22 cellular contexts compared by ENCODE assay signal in the genomic region with DNA sequence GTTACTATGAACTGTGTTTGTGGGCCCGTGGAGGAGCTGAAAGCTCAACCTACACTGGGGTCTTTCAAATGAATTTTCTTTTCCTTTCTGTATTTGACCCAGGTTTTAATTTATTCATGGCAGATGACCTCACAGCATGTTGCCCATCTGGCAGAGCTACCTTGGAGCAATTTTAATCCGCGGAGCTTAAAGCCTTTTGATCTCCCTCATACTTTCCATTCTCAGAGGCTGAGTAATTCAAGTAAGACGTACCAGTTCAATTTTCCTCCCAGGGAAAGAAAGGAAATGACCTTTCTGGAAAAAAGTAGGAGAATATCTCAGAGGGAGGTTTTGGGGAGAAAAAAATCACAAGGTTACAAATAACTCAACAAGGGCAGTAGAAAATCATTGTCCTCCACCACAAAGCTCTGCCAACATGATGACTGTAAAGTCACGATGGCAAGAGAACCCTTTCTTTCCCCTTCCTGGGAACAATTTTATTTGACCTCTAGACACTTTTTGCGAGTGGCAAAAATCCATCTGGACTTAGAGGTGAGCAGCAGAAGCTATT. TPM values are rescaled to one million over a fixed set of nuclear protein-coding genes. Genes with fewer than 3 reads are reported as not detected.
DNase-seq lines count a peak whose midpoint lies in the region; TF ChIP-seq lines count a peak whose summit lies in the region.
"Had no signal": no experiment of that assay in that cellular context is flagged by ENCODE, and none has a peak within 500 bp of the region (broad histone marks: within the 10 kb centered on the region; RNA-seq: fewer than 3 reads in every experiment).

No MANE protein-coding gene starts in this region.

- intact Hi-C loops in esophagus muscularis mucosa (cut with DNase I) (no loop called here), head of caudate nucleus (cut with DNase I) (no loop called here)

- H3K27me3 Mint-ChIP-seq in HFFc6 (ENCODE audit: insufficient read depth), result peaks cover 4% of the 10 kb centered on the region; the same call in 1 of the 2 replicates
- H3K27me3 Mint-ChIP-seq in T-helper 2 cell treated with Interferon-gamma antibody and Interleukin-4, amounts not matched to agents 5 μg/mL and 100 μg/mL, for 36 hours (ENCODE audit: low read depth), result no peaks in the 10 kb centered on the region
- H3K27me3 Mint-ChIP-seq: activated CD4-positive, alpha-beta T cell treated with anti-CD3 and anti-CD28 coated beads for 36 hours; CD4-positive, CD25-positive, alpha-beta regulatory T cell had no signal

- peaks cover 28% of the 10 kb centered on the region for H3K9me3 Mint-ChIP-seq in HFFc6
- no peaks in the 10 kb centered on the region for H3K9me3 Mint-ChIP-seq in T-helper 2 cell treated with Interferon-gamma antibody and Interleukin-4, amounts not matched to agents 5 μg/mL and 100 μg/mL, for 36 hours
- H3K9me3 Mint-ChIP-seq: activated naive CD4-positive, alpha-beta T cell treated with anti-CD3 and anti-CD28 coated beads for 36 hours had no signal

- H3K4me1 ChIP-seq in SJCRH30 (peaks cover 44% of the 10 kb centered on the region), esophagus muscularis mucosa (peaks cover 0 to 12% (median 11%) of the 10 kb centered on the region in 4 donors)
- H3K4me1 ChIP-seq: heart left ventricle, testis had no signal

- H3K4me3 ChIP-seq in SJCRH30, result no peak overlapping the region
- no peak overlapping the region for H3K4me3 ChIP-seq in esophagus muscularis mucosa
- H3K4me3 ChIP-seq: heart left ventricle, K562, testis had no signal

- H3K27ac ChIP-seq in SJCRH30 (peak overlapping the region; percentile 53), esophagus muscularis mucosa (replicated peaks in 1 of 4) (no peak overlapping the region)
- H3K27ac ChIP-seq: heart left ventricle, testis had no signal

- WGBS in esophagus muscularis mucosa, result 59% methylated on average over 6 of the region's 6 CpGs

- no peak overlapping the region for H3K4me3 Mint-ChIP-seq in HFFc6
- no peak overlapping the region for H3K4me3 Mint-ChIP-seq in T-helper 2 cell treated with Interferon-gamma antibody and Interleukin-4, amounts not matched to agents 5 μg/mL and 100 μg/mL, for 36 hours
- H3K4me3 Mint-ChIP-seq: activated CD4-positive, alpha-beta T cell treated with anti-CD3 and anti-CD28 coated beads for 36 hours; activated naive CD4-positive, alpha-beta T cell treated with anti-CD3 and anti-CD28 coated beads for 36 hours; CD4-positive, CD25-positive, alpha-beta regulatory T cell; effector memory CD8-positive, alpha-beta T cell had no signal

- H3K27me3 ChIP-seq in SJCRH30, result no peaks in the 10 kb centered on the region
- H3K27me3 ChIP-seq in esophagus muscularis mucosa, result no peaks in the 10 kb centered on the region
- H3K27me3 ChIP-seq: heart left ventricle, testis had no signal

- no peaks in the 10 kb centered on the region; the same call in 1 of the 2 replicates for H3K36me3 Mint-ChIP-seq in HFFc6 (ENCODE audit: low read depth)
- H3K36me3 Mint-ChIP-seq in T-helper 2 cell treated with Interferon-gamma antibody and Interleukin-4, amounts not matched to agents 5 μg/mL and 100 μg/mL, for 36 hours (ENCODE audit: low read depth), result no peaks in the 10 kb centered on the region
- H3K36me3 Mint-ChIP-seq: CD4-positive, CD25-positive, alpha-beta regulatory T cell had no signal

- TF ChIP-seq POLR2A in esophagus muscularis mucosa (IDR thresholded peaks at IDR 0.05; ENCODE audit: low read depth), result no peak

- peak; percentile 4 for DNase-seq in HFFc6
- DNase-seq in SJCRH30, result peak; percentile 54 to 68
- DNase-seq in esophagus muscularis mucosa (ENCODE audit: extremely low spot score), result peak; percentile 57
- DNase-seq in renal cortical epithelial cell (ENCODE audit: low read depth), result peak; percentile 73
- DNase-seq in head of caudate nucleus, result no peak
- no peak for DNase-seq in cerebellar cortex (ENCODE audit: low spot score)
- no peak for DNase-seq in T-helper 2 cell treated with Interferon-gamma antibody and Interleukin-4, amounts not matched to agents 5 μg/mL and 100 μg/mL, for 36 hours (ENCODE audit: low spot score)
- DNase-seq: activated CD4-positive, alpha-beta T cell treated with anti-CD3 and anti-CD28 coated beads for 36 hours; activated naive CD4-positive, alpha-beta T cell treated with anti-CD3 and anti-CD28 coated beads for 36 hours; activated T-cell treated with anti-CD3 and anti-CD28 coated beads, Interleukin-2, amount 50 U/mL, for 48 hours; anterior cingulate cortex; CD4-positive, CD25-positive, alpha-beta regulatory T cell; effector memory CD8-positive, alpha-beta T cell; heart left ventricle; NCI-H2029 treated with DMSO at 0.1 percent for 48 hours; NCI-H345; testis had no signal

- peaks cover 29% of the 10 kb centered on the region; the same call in 1 of the 2 replicates for H3K4me1 Mint-ChIP-seq in HFFc6 (ENCODE audit: low read depth)
- no peaks in the 10 kb centered on the region for H3K4me1 Mint-ChIP-seq in T-helper 2 cell treated with Interferon-gamma antibody and Interleukin-4, amounts not matched to agents 5 μg/mL and 100 μg/mL, for 36 hours (ENCODE audit: low read depth)
- H3K4me1 Mint-ChIP-seq: activated CD4-positive, alpha-beta T cell treated with anti-CD3 and anti-CD28 coated beads for 36 hours; CD4-positive, CD25-positive, alpha-beta regulatory T cell had no signal

- no peak overlapping the region for H3K27ac Mint-ChIP-seq in HFFc6
- no peak overlapping the region for H3K27ac Mint-ChIP-seq in T-helper 2 cell treated with Interferon-gamma antibody and Interleukin-4, amounts not matched to agents 5 μg/mL and 100 μg/mL, for 36 hours
- H3K27ac Mint-ChIP-seq: activated CD4-positive, alpha-beta T cell treated with anti-CD3 and anti-CD28 coated beads for 36 hours; activated naive CD4-positive, alpha-beta T cell treated with anti-CD3 and anti-CD28 coated beads for 36 hours; CD4-positive, CD25-positive, alpha-beta regulatory T cell; effector memory CD8-positive, alpha-beta T cell had no signal

- no peak for TF ChIP-seq CTCF in HFFc6 (IDR thresholded peaks at IDR 0.05)
- no peak for TF ChIP-seq CTCF in esophagus muscularis mucosa (IDR thresholded peaks at IDR 0.05)

- H3K9me3 ChIP-seq in SJCRH30 (replicated peaks), result no peaks in the 10 kb centered on the region
- no peaks in the 10 kb centered on the region for H3K9me3 ChIP-seq in esophagus muscularis mucosa
- H3K9me3 ChIP-seq: heart left ventricle, testis had no signal

- no peak for TF ChIP-seq EP300 in esophagus muscularis mucosa (IDR thresholded peaks at IDR 0.05)

- H3K36me3 ChIP-seq in SJCRH30, result no peaks in the 10 kb centered on the region
- no peaks in the 10 kb centered on the region for H3K36me3 ChIP-seq in esophagus muscularis mucosa
- H3K36me3 ChIP-seq: heart left ventricle had no signal

RNA-seq across cellular contexts. Expression of a gene that starts 21.6 kb away (rescaled TPM):
- not detected for total RNA-seq in HFFc6 (2021; fragmentation: NEBNext Ultra II Directional; extraction: Animal tissue kit (Norgen Biotek cat#: 25700))
- total RNA-seq in SJCRH30 (2014; rRNA removed; shearing (Covaris generic)), result 15.8 and 20.6 TPM in 2 replicates
- total RNA-seq in esophagus muscularis mucosa (100 to 1,000 TPM in 3 of 4 donors, 10 to 100 TPM in 1; 82.0 to 172 (median 125) TPM), renal cortical epithelial cell (not detected in 2 replicates)
- total RNA-seq: activated CD4-positive, alpha-beta T cell treated with anti-CD3 and anti-CD28 coated beads for 36 hours; activated CD8-positive, alpha-beta memory T cell treated with anti-CD3 and anti-CD28 coated beads for 36 hours; activated naive CD4-positive, alpha-beta T cell treated with anti-CD3 and anti-CD28 coated beads for 36 hours; CD4-positive, CD25-positive, alpha-beta regulatory T cell; fibroblast of lung; K562; liver; osteoblast had no signal

Comparison
In these comparisons a context has a peak if more than half of its experiments do, and no peak if none do; other contexts are left out.
1. DNase-seq: peak in HFFc6 (single experiment), SJCRH30 (2 of 2), esophagus muscularis mucosa (single experiment) and renal cortical epithelial cell (single experiment); none in head of caudate nucleus (0 of 42), cerebellar cortex (single experiment) and T-helper 2 cell treated with Interferon-gamma antibody and Interleukin-4, amounts not matched to agents 5 μg/mL and 100 μg/mL, for 36 hours (single experiment).
2. RNA of a gene that starts 21.6 kb away (total RNA-seq): 82.0 to 172 TPM in esophagus muscularis mucosa and 15.8 to 20.6 TPM in SJCRH30; not detected in renal cortical epithelial cell and not detected in HFFc6; every median in the first group is over 10 times any median in the second.